14 cellular contexts compared by ENCODE assay signal in genomic region chr15:78063966-78064365, GRCh38. TPM values are rescaled to one million over a fixed set of nuclear protein-coding genes. Genes with fewer than 3 reads are reported as not detected.
DNase-seq lines count a peak whose midpoint lies in the region; ATAC-seq and TF ChIP-seq lines count a peak whose summit lies in the region.
"Had no signal": no experiment of that assay in that cellular context is flagged by ENCODE, and none has a peak within 500 bp of the region (broad histone marks: within the 10 kb centered on the region; RNA-seq: fewer than 3 reads in every experiment).

No MANE protein-coding gene starts in this region.

- no peak overlapping the region for H2AFZ ChIP-seq in parathyroid adenoma

- no peak overlapping the region for H3K4me3 ChIP-seq in fibroblast of mammary gland (ENCODE audit: control insufficient read depth, low read depth, low read length)
- H3K4me3 ChIP-seq in parathyroid adenoma (ENCODE audit: low read depth, low read length), result no peak overlapping the region
- no peak overlapping the region for H3K4me3 ChIP-seq in uterus
- H3K4me3 ChIP-seq: A549 had no signal

- no peaks in the 10 kb centered on the region for H3K9me3 ChIP-seq in parathyroid adenoma (ENCODE audit: control insufficient read depth, low read length)
- H3K9me3 ChIP-seq in uterus, result no peaks in the 10 kb centered on the region
- H3K9me3 ChIP-seq: A549 had no signal

- H3K9ac ChIP-seq in parathyroid adenoma, result no peak overlapping the region

- H3K27ac ChIP-seq in parathyroid adenoma (peak overlapping the region; percentile 64), uterus (peak overlapping the region; percentile 82 to 92)
- H3K27ac ChIP-seq: A549 had no signal

- intact Hi-C loops in left cardiac atrium (cut with DNase I) (no loop called here), Right ventricle myocardium inferior (cut with DNase I) (no loop called here), uterus (cut with DNase I; ENCODE audit: low total_unique reads) (no loop called here)

- no peak for DNase-seq in left cardiac atrium
- DNase-seq in Right ventricle myocardium inferior (ENCODE audit: missing footprints), result no peak
- peak; percentile 90 for DNase-seq in fibroblast of mammary gland (ENCODE audit: low read depth)
- no peak for DNase-seq in uterus
- no peak for DNase-seq in T1000 (lab: John Stamatoyannopoulos, UW)
- no peak for DNase-seq in SHP77 treated with DMSO at 0.1 percent for 48 hours (lab: John Stamatoyannopoulos, UW)
- DNase-seq: activated CD4-positive, alpha-beta T cell treated with anti-CD3 and anti-CD28 coated beads, Interleukin-2, amount 10 ng/mL, durations not matched to agents 7 days and 5 days; T-helper 17 cell had no signal

- peaks cover 20% of the 10 kb centered on the region for H3K79me2 ChIP-seq in parathyroid adenoma

- H3K27me3 ChIP-seq in parathyroid adenoma (ENCODE audit: control insufficient read depth, insufficient read depth, low read length), result no peaks in the 10 kb centered on the region
- H3K27me3 ChIP-seq in uterus, result no peaks in the 10 kb centered on the region

- no peak for TF ChIP-seq POLR2A in uterus (IDR thresholded peaks at IDR 0.05)

- H3K4me1 ChIP-seq in parathyroid adenoma, result peaks cover 34% of the 10 kb centered on the region
- H3K4me1 ChIP-seq in uterus, result peaks cover 26 to 36% of the 10 kb centered on the region in 2 donors

- TF ChIP-seq CTCF in fibroblast of mammary gland (conservative IDR thresholded peaks at IDR 0.05; ENCODE audit: control insufficient read depth, insufficient read depth, low read depth, low read length) (no peak), parathyroid adenoma (IDR thresholded peaks at IDR 0.05) (no peak), uterus (IDR thresholded peaks at IDR 0.05) (no peak)

- H3K4me2 ChIP-seq in parathyroid adenoma (ENCODE audit: low read length), result no peak overlapping the region
- H3K4me2 ChIP-seq: A549 had no signal

- ATAC-seq in left cardiac atrium (peak; percentile 6 to 43), Right ventricle myocardium inferior (no peak), GM21515 (IDR thresholded peaks at IDR 0.05; ENCODE audit: unreplicated experiment) (no peak)
- ATAC-seq: A549, T-helper 17 cell had no signal

- H3K36me3 ChIP-seq in parathyroid adenoma (ENCODE audit: control insufficient read depth, insufficient read depth, low read length) (no peaks in the 10 kb centered on the region), uterus (no peaks in the 10 kb centered on the region)

RNA-seq across cellular contexts. Expression of gene TBC1D2B, which starts 13.5 kb away (rescaled TPM):
- total RNA-seq in left cardiac atrium, result 10 to 100 TPM; 20.5 to 23.7 TPM
- total RNA-seq in Right ventricle myocardium inferior, result 12.2 TPM
- 10 to 100 TPM; 27.7 to 89.0 (median 57.9) TPM for total RNA-seq in uterus

RNA-seq across cellular contexts. Expression of gene SH2D7, which starts 28.4 kb away (rescaled TPM):
- not detected for total RNA-seq in left cardiac atrium
- total RNA-seq in Right ventricle myocardium inferior, result not detected
- total RNA-seq in uterus, result not detected
- total RNA-seq: activated CD4-positive, alpha-beta T cell treated with anti-CD3 and anti-CD28 coated beads, Interleukin-2, amount 10 ng/mL, durations not matched to agents 7 days and 5 days; activated T-helper 2 cell treated with anti-CD3 and anti-CD28 coated beads, Interferon-gamma antibody, Interleukin-2, Interleukin-4, amounts not matched to agents 10 μg/mL and 5 μg/mL and 100 μg/mL, durations not matched to agents 14 hours and 24 hours and 36 hours; M059J; T-helper 17 cell; ureter had no signal

Comparison
In these comparisons a context has a peak if more than half of its experiments do, and no peak if none do; other contexts are left out.
1. ATAC-seq: peak in left cardiac atrium (2 of 2); none in Right ventricle myocardium inferior (single experiment) and GM21515 (single experiment).